In genomic region chr7:39172137-39172536, GRCh38 we compare ENCODE assay signal across 15 cellular contexts.
"Had no signal": no experiment of that assay in that cellular context is flagged by ENCODE, and none has a peak within 500 bp of the region (broad histone marks: within the 10 kb centered on the region; RNA-seq: fewer than 3 reads in every experiment).

No MANE protein-coding gene starts in this region.

- H3K4me1 Mint-ChIP-seq: activated naive CD8-positive, alpha-beta T cell treated with anti-CD3 and anti-CD28 coated beads, Interleukin-2, amount 10 ng/mL, durations not matched to agents 7 days and 5 days; brain; stimulated activated naive B cell treated with anti-CD40 and anti-IgM and Interleukin-4, amounts not matched to agents 10 μg/mL and 1 μg/mL and 100 μg/mL, for 72 hours had no signal

- H3K27ac ChIP-seq: epithelial cell of prostate, parathyroid adenoma, tibial artery had no signal

- H3K9me3 Mint-ChIP-seq: activated naive CD8-positive, alpha-beta T cell treated with anti-CD3 and anti-CD28 coated beads, Interleukin-2, amount 10 ng/mL, durations not matched to agents 7 days and 5 days; dendritic cell treated with granulocyte-macrophage colony-stimulating factor and Interleukin-4, amounts not matched to agents 40 ng/mL and 50 ng/mL, for 4 days; naive thymus-derived CD8-positive, alpha-beta T cell; stimulated activated naive B cell treated with anti-CD40 and anti-IgM and Interleukin-4, amounts not matched to agents 10 μg/mL and 1 μg/mL and 100 μg/mL, for 72 hours had no signal

- ATAC-seq: naive thymus-derived CD8-positive, alpha-beta T cell; stimulated activated naive B cell treated with anti-CD40 and anti-IgM and Interleukin-4, amounts not matched to agents 10 μg/mL and 1 μg/mL and 100 μg/mL, for 72 hours had no signal

- H3K27me3 ChIP-seq: tibial artery had no signal

- H3K4me3 ChIP-seq: tibial artery had no signal

- H3K27ac Mint-ChIP-seq: activated naive CD8-positive, alpha-beta T cell treated with anti-CD3 and anti-CD28 coated beads, Interleukin-2, amount 10 ng/mL, durations not matched to agents 7 days and 5 days; brain; dendritic cell treated with granulocyte-macrophage colony-stimulating factor and Interleukin-4, amounts not matched to agents 40 ng/mL and 50 ng/mL, for 4 days; naive thymus-derived CD8-positive, alpha-beta T cell; stimulated activated naive B cell treated with anti-CD40 and anti-IgM and Interleukin-4, amounts not matched to agents 10 μg/mL and 1 μg/mL and 100 μg/mL, for 72 hours had no signal

- DNase-seq: activated CD4-positive, CD25-positive, alpha-beta regulatory T cell treated with anti-CD3 and anti-CD28 coated beads, Interleukin-2, amount 50 U/mL, for 72 hours; activated naive CD4-positive, alpha-beta T cell; activated naive CD8-positive, alpha-beta T cell treated with anti-CD3 and anti-CD28 coated beads, Interleukin-2, amount 10 ng/mL, durations not matched to agents 7 days and 5 days; activated T-cell treated with anti-CD3 and anti-CD28 coated beads for 4 hours; effector memory CD4-positive, alpha-beta T cell; head of caudate nucleus; naive thymus-derived CD8-positive, alpha-beta T cell; stimulated activated CD4-positive, alpha-beta T cell treated with anti-CD3 and anti-CD28 coated beads, Interleukin-15, amount 100 ng/mL, for 24 hours; stimulated activated CD4-positive, alpha-beta T cell treated with anti-CD3 and anti-CD28 coated beads, Interleukin-4, amount 100 ng/mL, for 1 hour; stimulated activated naive B cell treated with anti-CD40 and anti-IgM and Interleukin-4, amounts not matched to agents 10 μg/mL and 1 μg/mL and 100 μg/mL, for 72 hours; tibial artery had no signal

- H3K4me1 ChIP-seq: parathyroid adenoma, tibial artery had no signal

- H3K36me3 Mint-ChIP-seq: activated naive CD8-positive, alpha-beta T cell treated with anti-CD3 and anti-CD28 coated beads, Interleukin-2, amount 10 ng/mL, durations not matched to agents 7 days and 5 days; brain; naive thymus-derived CD8-positive, alpha-beta T cell; stimulated activated naive B cell treated with anti-CD40 and anti-IgM and Interleukin-4, amounts not matched to agents 10 μg/mL and 1 μg/mL and 100 μg/mL, for 72 hours had no signal

- H3K27me3 Mint-ChIP-seq: activated naive CD8-positive, alpha-beta T cell treated with anti-CD3 and anti-CD28 coated beads, Interleukin-2, amount 10 ng/mL, durations not matched to agents 7 days and 5 days; brain; dendritic cell treated with granulocyte-macrophage colony-stimulating factor and Interleukin-4, amounts not matched to agents 40 ng/mL and 50 ng/mL, for 4 days had no signal

- H3K4me3 Mint-ChIP-seq: activated naive CD8-positive, alpha-beta T cell treated with anti-CD3 and anti-CD28 coated beads, Interleukin-2, amount 10 ng/mL, durations not matched to agents 7 days and 5 days; brain; dendritic cell treated with granulocyte-macrophage colony-stimulating factor and Interleukin-4, amounts not matched to agents 40 ng/mL and 50 ng/mL, for 4 days; naive thymus-derived CD8-positive, alpha-beta T cell; stimulated activated naive B cell treated with anti-CD40 and anti-IgM and Interleukin-4, amounts not matched to agents 10 μg/mL and 1 μg/mL and 100 μg/mL, for 72 hours had no signal

- H3K9me3 ChIP-seq: tibial artery had no signal

- H3K36me3 ChIP-seq: tibial artery had no signal
